ENCODE assay signal across 8 cellular contexts in genomic region chr16:69443809-69444611, GRCh38. TPM values are rescaled to one million over a fixed set of nuclear protein-coding genes. Genes with fewer than 3 reads are reported as not detected.
DNase-seq lines count a peak whose midpoint lies in the region; FAIRE-seq and TF ChIP-seq lines count a peak whose summit lies in the region.

No MANE protein-coding gene starts in this region.

- H2BK5ac ChIP-seq in H9 (ENCODE audit: insufficient read length, low read length), result no peak overlapping the region

- no peak overlapping the region for H2BK12ac ChIP-seq in H9 (ENCODE audit: insufficient read length, low read depth, low read length)

- no peak overlapping the region for H3K18ac ChIP-seq in H9 (ENCODE audit: insufficient read length, low read depth, low read length)

- H3K4ac ChIP-seq in H9 (ENCODE audit: low read depth, low read length), result no peak overlapping the region

- no peak overlapping the region for H4K8ac ChIP-seq in H9 (replicated peaks; ENCODE audit: insufficient read length, low read depth, low read length)

- H3K27ac ChIP-seq in H9 (ENCODE audit: insufficient read length, low read depth, low read length), result no peak overlapping the region
- H3K27ac ChIP-seq in parathyroid adenoma, result peak overlapping the region; percentile 70

- H3K27me3 ChIP-seq in H9 (ENCODE audit: insufficient read depth, low read length) (no peaks in the 10 kb centered on the region), parathyroid adenoma (ENCODE audit: control insufficient read depth, insufficient read depth, low read length) (no peaks in the 10 kb centered on the region)

- H3K36me3 Mint-ChIP-seq in H9 (ENCODE audit: insufficient read depth in 1 of 3, low read depth in 3 of 3), result peaks cover 4 to 23% (median 15%) of the 10 kb centered on the region in 3 experiments; a peak in 6 of 7 replicates

- H3K4me1 ChIP-seq in H9 (ENCODE audit: insufficient read depth, low read length), result no peaks in the 10 kb centered on the region
- peaks cover 6% of the 10 kb centered on the region for H3K4me1 ChIP-seq in parathyroid adenoma

- WGBS in H9 (ENCODE audit: extremely low coverage, insufficient read length, low lambda C conversion rate), result no CpG with 5 or more reads among the region's 12 CpGs

- no peaks in the 10 kb centered on the region for H3K23me2 ChIP-seq in H9 (ENCODE audit: insufficient read length, low read depth, low read length, poor library complexity, severe bottlenecking)

- H3K9ac ChIP-seq in H9 (ENCODE audit: extremely low read depth, insufficient read length, low read length), result no peak overlapping the region
- no peak overlapping the region for H3K9ac ChIP-seq in parathyroid adenoma

- no peak overlapping the region for H2BK20ac ChIP-seq in H9 (ENCODE audit: low read depth, low read length, poor library complexity, severe bottlenecking)

- no peak overlapping the region for H3T11ph ChIP-seq in H9 (ENCODE audit: low read length)

- no peak overlapping the region for H3K4me3 Mint-ChIP-seq in H9

- H3K4me3 ChIP-seq in parathyroid adenoma (ENCODE audit: low read depth, low read length), result peak overlapping the region; percentile 19

- H2AFZ ChIP-seq in H9 (ENCODE audit: low read length) (no peak overlapping the region), parathyroid adenoma (peak overlapping the region; percentile 61)

- H4K20me1 ChIP-seq in H9 (ENCODE audit: control insufficient read depth, insufficient read depth, insufficient read length), result no peaks in the 10 kb centered on the region

- H3K36me3 ChIP-seq in parathyroid adenoma (ENCODE audit: control insufficient read depth, insufficient read depth, low read length), result no peaks in the 10 kb centered on the region

- DNase-seq in H9, result no peak
- peak; percentile 23 for DNase-seq in activated CD4-positive, alpha-beta T cell treated with anti-CD3 and anti-CD28 coated beads, Interleukin-2, amount 50 U/mL, for 1 hour
- peak; percentile 59 for DNase-seq in fibroblast of gingiva (ENCODE audit: low read depth)
- DNase-seq in NCI-H2227 treated with DMSO at 0.1 percent for 48 hours (lab: John Stamatoyannopoulos, UW), result no peak
- no peak for DNase-seq in HTR-8/SVneo (ENCODE audit: insufficient read length, low spot score)
- no peak for DNase-seq in NOMO-1 treated with DMSO at 0.1 percent for 48 hours (lab: John Stamatoyannopoulos, UW; ENCODE audit: unreplicated experiment)
- no peak for DNase-seq in NCI-H2171 treated with DMSO at 0.1 percent for 48 hours (lab: John Stamatoyannopoulos, UW)

- H3K79me2 ChIP-seq in H9 (ENCODE audit: insufficient read depth, low read length), result peaks cover 6% of the 10 kb centered on the region; the same call in 1 of the 2 replicates
- peaks cover 20% of the 10 kb centered on the region for H3K79me2 ChIP-seq in parathyroid adenoma

- H3K56ac ChIP-seq in H9 (ENCODE audit: insufficient read length, low read depth, low read length), result no peak overlapping the region

- peaks cover 6% of the 10 kb centered on the region for H3K79me1 ChIP-seq in H9 (ENCODE audit: insufficient read depth, low read depth, low read length, poor library complexity, severe bottlenecking)

- TF ChIP-seq CTCF in H9 (conservative IDR thresholded peaks at IDR 0.05), result no peak
- no peak for TF ChIP-seq CTCF in parathyroid adenoma (IDR thresholded peaks at IDR 0.05)

- no peaks in the 10 kb centered on the region for H3K9me3 ChIP-seq in H9 (ENCODE audit: control insufficient read depth, low read depth, low read length)
- H3K9me3 ChIP-seq in parathyroid adenoma (ENCODE audit: control insufficient read depth, low read length), result no peaks in the 10 kb centered on the region

- H3K27ac Mint-ChIP-seq in H9, result peak overlapping the region in 2 of 3 experiments; percentile 30 to 79; a peak in 1 of 7 replicates

- H3K4me1 Mint-ChIP-seq in H9, result no peaks in the 10 kb centered on the region

- H4K5ac ChIP-seq in H9 (ENCODE audit: insufficient read length, low read depth, low read length), result no peak overlapping the region

- FAIRE-seq in HTR-8/SVneo (lab: Jason Lieb, UNC), result no peak

- no peak overlapping the region for H2BK15ac ChIP-seq in H9 (ENCODE audit: low read depth, low read length)

- H3K23ac ChIP-seq in H9 (ENCODE audit: insufficient read length, low read depth, low read length), result no peak overlapping the region

- no peak overlapping the region for H3K14ac ChIP-seq in H9 (ENCODE audit: insufficient read depth, low read length)

- no peak overlapping the region for H2BK120ac ChIP-seq in H9 (ENCODE audit: low read depth, low read length, poor library complexity, severe bottlenecking)

- no peak overlapping the region for H3K4me2 ChIP-seq in H9 (ENCODE audit: insufficient read depth, insufficient read length, low read length)
- H3K4me2 ChIP-seq in parathyroid adenoma (ENCODE audit: low read length), result peak overlapping the region; percentile 55

- H3K27me3 Mint-ChIP-seq in H9 (ENCODE audit: low read depth), result no peaks in the 10 kb centered on the region

- no peak overlapping the region for H4K91ac ChIP-seq in H9 (ENCODE audit: insufficient read length, low read depth, low read length)

- H3K9me3 Mint-ChIP-seq in H9, result no peaks in the 10 kb centered on the region

- H2AK5ac ChIP-seq in H9 (ENCODE audit: insufficient read length, low read length), result no peak overlapping the region

RNA-seq across cellular contexts. Expression of gene CYB5B, which starts 19.6 kb away (rescaled TPM):
- 126 and 132 TPM in 2 replicates for total RNA-seq in H9 (2021)

RNA-seq across cellular contexts. Expression of gene TERF2, which starts 58.2 kb away (rescaled TPM):
- total RNA-seq in H9 (2021), result 51.0 and 51.7 TPM in 2 replicates

Comparison
In these comparisons a context has a peak if more than half of its experiments do, and no peak if none do; other contexts are left out.
1. DNase-seq: peak in activated CD4-positive, alpha-beta T cell treated with anti-CD3 and anti-CD28 coated beads, Interleukin-2, amount 50 U/mL, for 1 hour (single experiment) and fibroblast of gingiva (single experiment); none in H9 (single experiment), NCI-H2227 treated with DMSO at 0.1 percent for 48 hours (single experiment), HTR-8/SVneo (single experiment), NOMO-1 treated with DMSO at 0.1 percent for 48 hours (single experiment) and NCI-H2171 treated with DMSO at 0.1 percent for 48 hours (single experiment).